ENCODE assay signal across 11 cellular contexts in genomic region chr17:32009262-32009542, GRCh38. TPM values are rescaled to one million over a fixed set of nuclear protein-coding genes. Genes with fewer than 3 reads are reported as not detected.
DNase-seq lines count a peak whose midpoint lies in the region; ATAC-seq and TF ChIP-seq lines count a peak whose summit lies in the region.
"Had no signal": no experiment of that assay in that cellular context is flagged by ENCODE, and none has a peak within 500 bp of the region (broad histone marks: within the 10 kb centered on the region; RNA-seq: fewer than 3 reads in every experiment).

No MANE protein-coding gene starts in this region.

- no peak overlapping the region for H2AK5ac ChIP-seq in H9 (ENCODE audit: insufficient read length, low read length)

- H3K23me2 ChIP-seq in H9 (ENCODE audit: insufficient read length, low read depth, low read length, poor library complexity, severe bottlenecking), result peaks cover 10% of the 10 kb centered on the region

- ATAC-seq in T-cell (replicated peaks in 1 of 4) (no peak), GM21529 (IDR thresholded peaks at IDR 0.05; ENCODE audit: unreplicated experiment) (no peak)

- H3K18ac ChIP-seq in H9 (ENCODE audit: insufficient read length, low read depth, low read length), result no peak overlapping the region

- H3K27me3 Mint-ChIP-seq in H9 (ENCODE audit: low read depth), result peaks cover 16% of the 10 kb centered on the region
- no peaks in the 10 kb centered on the region for H3K27me3 Mint-ChIP-seq in T-cell

- H3K56ac ChIP-seq in H9 (ENCODE audit: insufficient read length, low read depth, low read length), result no peak overlapping the region

- no peaks in the 10 kb centered on the region for H4K20me1 ChIP-seq in H9 (ENCODE audit: control insufficient read depth, insufficient read depth, insufficient read length)

- no peak overlapping the region for H3T11ph ChIP-seq in H9 (ENCODE audit: low read length)

- H2BK20ac ChIP-seq in H9 (ENCODE audit: low read depth, low read length, poor library complexity, severe bottlenecking), result no peak overlapping the region

- H3K36me3 Mint-ChIP-seq in H9 (ENCODE audit: insufficient read depth in 1 of 3, low read depth in 3 of 3) (peaks cover 3 to 17% (median 6%) of the 10 kb centered on the region in 3 experiments; a peak in 5 of 7 replicates), T-cell (no peaks in the 10 kb centered on the region)

- CTCF ChIA-PET in T-cell (lab: Charles Lee), result no interaction called here

- no peak overlapping the region for H2BK120ac ChIP-seq in H9 (ENCODE audit: low read depth, low read length, poor library complexity, severe bottlenecking)

- H3K27ac ChIP-seq in H9 (ENCODE audit: insufficient read length, low read depth, low read length), result no peak overlapping the region

- H3K4me3 Mint-ChIP-seq in H9, result peak overlapping the region; percentile 74 to 92
- peak overlapping the region; percentile 91 to 99 (median 96) for H3K4me3 Mint-ChIP-seq in T-cell

- H3K4me3 ChIP-seq in epithelial cell of proximal tubule (ENCODE audit: low read depth, low read length), result peak overlapping the region; percentile 78
- H3K4me3 ChIP-seq in retinal pigment epithelial cell (ENCODE audit: low read length), result peak overlapping the region; percentile 95
- H3K4me3 ChIP-seq in H7 (ENCODE audit: insufficient read depth, low read depth, low read length), result no peak overlapping the region

- no peak overlapping the region for H4K91ac ChIP-seq in H9 (ENCODE audit: insufficient read length, low read depth, low read length)

- H3K4me1 Mint-ChIP-seq in H9 (peaks cover 17 to 20% of the 10 kb centered on the region in 2 experiments), T-cell (peaks cover 51 to 59% (median 55%) of the 10 kb centered on the region in 3 donors)

- DNase-seq in H9 (no peak), T-cell (no peak), epithelial cell of proximal tubule (ENCODE audit: low read depth) (no peak), retinal pigment epithelial cell (ENCODE audit: low read depth) (no peak), H7 (no peak), NCI-H1092 treated with DMSO at 0.1 percent for 48 hours (lab: John Stamatoyannopoulos, UW) (no peak)
- no peak for DNase-seq in activated CD8-positive, alpha-beta memory T cell treated with anti-CD3 and anti-CD28 coated beads for 24 hours
- DNase-seq: caudate nucleus; NCI-H524 treated with DMSO at 0.1 percent for 48 hours; stimulated activated naive CD4-positive, alpha-beta T cell treated with Interleukin-2 at 50 U/mL for 16 hours had no signal

- TF ChIP-seq CTCF in H9 (conservative IDR thresholded peaks at IDR 0.05) (no peak), epithelial cell of proximal tubule (conservative IDR thresholded peaks at IDR 0.05; ENCODE audit: low read depth, low read length) (no peak), retinal pigment epithelial cell (conservative IDR thresholded peaks at IDR 0.05; ENCODE audit: low read depth, low read length) (no peak)

- H4K5ac ChIP-seq in H9 (ENCODE audit: insufficient read length, low read depth, low read length), result no peak overlapping the region

- no peak overlapping the region for H3K4ac ChIP-seq in H9 (ENCODE audit: low read depth, low read length)

- H3K14ac ChIP-seq in H9 (ENCODE audit: insufficient read depth, low read length), result no peak overlapping the region

- H3K4me1 ChIP-seq in H9 (ENCODE audit: insufficient read depth, low read length), result no peaks in the 10 kb centered on the region; the same call in 1 of the 2 replicates

- no CpG with 5 or more reads among the region's 2 CpGs for WGBS in H9 (ENCODE audit: extremely low coverage, insufficient read length, low lambda C conversion rate)

- H3K27ac Mint-ChIP-seq in H9 (no peak overlapping the region), T-cell (peak overlapping the region; percentile 88 to 89)

- no peak overlapping the region for H2BK5ac ChIP-seq in H9 (ENCODE audit: insufficient read length, low read length)

- no peak overlapping the region for H3K9ac ChIP-seq in H9 (ENCODE audit: extremely low read depth, insufficient read length, low read length)

- no peak overlapping the region for H2BK12ac ChIP-seq in H9 (ENCODE audit: insufficient read length, low read depth, low read length)

- POLR2A ChIA-PET in T-cell (lab: Charles Lee), result interaction anchor here in 1 of 2 donors (0.7 kb wide), 1 partner anchor 10 kb away, joined by 4 read pairs; no protein-coding TSS in a partner anchor

- H3K23ac ChIP-seq in H9 (ENCODE audit: insufficient read length, low read depth, low read length), result no peak overlapping the region

- peaks cover 5% of the 10 kb centered on the region; the same call in 1 of the 2 replicates for H3K79me2 ChIP-seq in H9 (ENCODE audit: insufficient read depth, low read length)

- no peak overlapping the region for H4K8ac ChIP-seq in H9 (replicated peaks; ENCODE audit: insufficient read length, low read depth, low read length)

- H2AFZ ChIP-seq in H9 (ENCODE audit: low read length), result no peak overlapping the region

- no peaks in the 10 kb centered on the region for H3K36me3 ChIP-seq in H7 (replicated peaks; ENCODE audit: control insufficient read depth, insufficient read depth, low read length)

- no peaks in the 10 kb centered on the region for H3K27me3 ChIP-seq in H9 (ENCODE audit: insufficient read depth, low read length)
- H3K27me3 ChIP-seq in H7 (ENCODE audit: control insufficient read depth, insufficient read depth, low read length), result peaks cover 6% of the 10 kb centered on the region

- H3K79me1 ChIP-seq in H9 (ENCODE audit: insufficient read depth, low read depth, low read length, poor library complexity, severe bottlenecking), result no peaks in the 10 kb centered on the region

- H3K9me3 Mint-ChIP-seq in H9 (no peaks in the 10 kb centered on the region), T-cell (no peaks in the 10 kb centered on the region)

- H2BK15ac ChIP-seq in H9 (ENCODE audit: low read depth, low read length), result no peak overlapping the region

- H3K4me2 ChIP-seq in H9 (ENCODE audit: insufficient read depth, insufficient read length, low read length), result no peak overlapping the region

- H3K9me3 ChIP-seq in H9 (ENCODE audit: control insufficient read depth, low read depth, low read length), result no peaks in the 10 kb centered on the region

RNA-seq across cellular contexts. Expression of gene LRRC37B, which starts 2.0 kb away (rescaled TPM):
- total RNA-seq in H9 (2021) (17.9 and 19.1 TPM in 2 replicates), T-cell (10 to 100 TPM; 43.3 to 71.1 (median 54.9) TPM), epithelial cell of proximal tubule (2.3 and 2.7 TPM in 2 replicates)
- total RNA-seq in H7 (2014; rRNA removed; shearing (Covaris generic)), result 10.8 and 22.8 TPM in 2 replicates

Comparison
In these comparisons a context has a peak if more than half of its experiments do, and no peak if none do; other contexts are left out.
1. H3K27ac Mint-ChIP-seq: peak in T-cell (2 of 2); none in H9 (0 of 3).